Comparison of ENCODE assay signal across 14 cellular contexts in genomic region chr4:41512139-41512538, GRCh38. TPM values are rescaled to one million over a fixed set of nuclear protein-coding genes. Genes with fewer than 3 reads are reported as not detected.
"Had no signal": no experiment of that assay in that cellular context is flagged by ENCODE, and none has a peak within 500 bp of the region (broad histone marks: within the 10 kb centered on the region; RNA-seq: fewer than 3 reads in every experiment).

No MANE protein-coding gene starts in this region.

- H3K4me1 Mint-ChIP-seq: natural killer cell; stimulated activated effector memory CD8-positive, alpha-beta T cell treated with anti-CD3 and anti-CD28 coated beads, Interleukin-12 subunit alpha, Interleukin-12 subunit beta, amount 100 ng/mL, for 72 hours had no signal

- ATAC-seq: esophagus mucosa; natural killer cell; right cardiac atrium; stimulated activated effector memory CD8-positive, alpha-beta T cell treated with anti-CD3 and anti-CD28 coated beads, Interleukin-12 subunit alpha, Interleukin-12 subunit beta, amount 100 ng/mL, for 72 hours had no signal

- DNase-seq: activated CD4-positive, alpha-beta memory T cell treated with anti-CD3 and anti-CD28 coated beads for 36 hours; activated CD4-positive, alpha-beta T cell treated with anti-CD3 and anti-CD28 coated beads for 1 hour; activated gamma-delta T cell; activated T-cell treated with anti-CD3 and anti-CD28 coated beads, Interleukin-2, amount 50 U/mL, for 48 hours; brain microvascular endothelial cell; cerebellar nuclear complex; hippocampal formation; kidney glomerular epithelial cell; natural killer cell; right cardiac atrium had no signal

- H3K9me3 Mint-ChIP-seq: activated CD4-positive, alpha-beta memory T cell treated with anti-CD3 and anti-CD28 coated beads for 36 hours had no signal

- H3K27me3 Mint-ChIP-seq: activated CD4-positive, alpha-beta memory T cell treated with anti-CD3 and anti-CD28 coated beads for 36 hours; activated naive CD8-positive, alpha-beta T cell had no signal

- H3K27ac Mint-ChIP-seq: activated CD4-positive, alpha-beta memory T cell treated with anti-CD3 and anti-CD28 coated beads for 36 hours; activated naive CD8-positive, alpha-beta T cell; natural killer cell; stimulated activated effector memory CD8-positive, alpha-beta T cell treated with anti-CD3 and anti-CD28 coated beads, Interleukin-12 subunit alpha, Interleukin-12 subunit beta, amount 100 ng/mL, for 72 hours had no signal

- H3K4me3 Mint-ChIP-seq: activated CD4-positive, alpha-beta memory T cell treated with anti-CD3 and anti-CD28 coated beads for 36 hours; activated naive CD8-positive, alpha-beta T cell; natural killer cell; stimulated activated effector memory CD8-positive, alpha-beta T cell treated with anti-CD3 and anti-CD28 coated beads, Interleukin-12 subunit alpha, Interleukin-12 subunit beta, amount 100 ng/mL, for 72 hours had no signal

- H3K36me3 Mint-ChIP-seq: activated CD4-positive, alpha-beta memory T cell treated with anti-CD3 and anti-CD28 coated beads for 36 hours; activated naive CD8-positive, alpha-beta T cell; natural killer cell; stimulated activated effector memory CD8-positive, alpha-beta T cell treated with anti-CD3 and anti-CD28 coated beads, Interleukin-12 subunit alpha, Interleukin-12 subunit beta, amount 100 ng/mL, for 72 hours had no signal

RNA-seq across cellular contexts. Expression of gene LIMCH1, which starts 25.8 kb away (rescaled TPM):
- total RNA-seq: activated CD4-positive, alpha-beta memory T cell treated with anti-CD3 and anti-CD28 coated beads for 36 hours; T-helper 2 cell treated with Interferon-gamma antibody and Interleukin-4, amounts not matched to agents 100 ng/mL and 5 ng/mL, for 36 hours had no signal
